8 cellular contexts compared by ENCODE assay signal in the genomic region with DNA sequence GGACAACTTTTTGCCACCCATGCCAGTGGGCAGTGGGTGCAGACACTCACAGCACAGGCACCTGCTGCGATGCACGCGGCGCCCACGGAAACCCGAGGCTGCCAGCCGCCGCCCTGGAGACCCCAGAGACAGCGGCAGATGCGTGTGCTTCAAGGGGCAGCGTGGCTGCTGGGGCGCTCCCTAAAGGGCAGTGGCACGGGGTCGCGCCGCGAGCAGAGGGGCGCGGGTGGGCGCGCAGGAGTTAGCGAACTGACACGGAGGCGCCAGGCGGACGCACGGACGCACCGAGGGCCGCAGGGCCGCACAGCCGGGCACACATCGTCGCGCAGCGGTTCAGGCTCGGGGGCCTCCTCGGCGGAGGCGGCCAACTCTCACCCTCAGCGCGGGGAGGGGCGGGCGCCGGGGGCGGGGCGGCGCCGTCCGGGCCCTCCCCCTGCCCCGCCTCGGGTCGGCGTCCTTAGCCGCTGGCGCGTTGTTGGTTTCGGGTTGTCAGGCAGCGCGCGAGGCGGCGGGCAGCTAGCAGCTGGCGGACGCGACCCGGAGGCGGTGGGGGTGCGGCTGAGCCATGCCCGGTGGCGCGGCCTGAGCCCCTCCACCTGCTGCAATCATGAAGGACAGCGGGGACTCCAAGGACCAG. TPM values are rescaled to one million over a fixed set of nuclear protein-coding genes. Genes with fewer than 3 reads are reported as not detected.
DNase-seq lines count a peak whose midpoint lies in the region; ATAC-seq lines count a peak whose summit lies in the region.

A gene with protein sequence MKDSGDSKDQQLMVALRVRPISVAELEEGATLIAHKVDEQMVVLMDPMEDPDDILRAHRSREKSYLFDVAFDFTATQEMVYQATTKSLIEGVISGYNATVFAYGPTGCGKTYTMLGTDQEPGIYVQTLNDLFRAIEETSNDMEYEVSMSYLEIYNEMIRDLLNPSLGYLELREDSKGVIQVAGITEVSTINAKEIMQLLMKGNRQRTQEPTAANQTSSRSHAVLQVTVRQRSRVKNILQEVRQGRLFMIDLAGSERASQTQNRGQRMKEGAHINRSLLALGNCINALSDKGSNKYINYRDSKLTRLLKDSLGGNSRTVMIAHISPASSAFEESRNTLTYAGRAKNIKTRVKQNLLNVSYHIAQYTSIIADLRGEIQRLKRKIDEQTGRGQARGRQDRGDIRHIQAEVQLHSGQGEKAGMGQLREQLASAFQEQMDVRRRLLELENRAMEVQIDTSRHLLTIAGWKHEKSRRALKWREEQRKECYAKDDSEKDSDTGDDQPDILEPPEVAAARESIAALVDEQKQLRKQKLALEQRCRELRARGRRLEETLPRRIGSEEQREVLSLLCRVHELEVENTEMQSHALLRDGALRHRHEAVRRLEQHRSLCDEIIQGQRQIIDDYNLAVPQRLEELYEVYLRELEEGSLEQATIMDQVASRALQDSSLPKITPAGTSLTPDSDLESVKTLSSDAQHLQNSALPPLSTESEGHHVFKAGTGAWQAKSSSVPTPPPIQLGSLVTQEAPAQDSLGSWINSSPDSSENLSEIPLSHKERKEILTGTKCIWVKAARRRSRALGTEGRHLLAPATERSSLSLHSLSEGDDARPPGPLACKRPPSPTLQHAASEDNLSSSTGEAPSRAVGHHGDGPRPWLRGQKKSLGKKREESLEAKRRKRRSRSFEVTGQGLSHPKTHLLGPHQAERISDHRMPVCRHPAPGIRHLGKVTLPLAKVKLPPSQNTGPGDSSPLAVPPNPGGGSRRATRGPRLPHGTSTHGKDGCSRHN (plus strand): TSS at position 484 of the 637 bp plus-strand sequence. CDS start 124 bp downstream, at position 608.

- DNase-seq in NCI-H2029 (lab: John Stamatoyannopoulos, UW) = peak; percentile 40
- no peak for DNase-seq in NCI-H2029 treated with DMSO at 0.1 percent for 48 hours (lab: John Stamatoyannopoulos, UW)
- DNase-seq in SHP77 (lab: John Stamatoyannopoulos, UW) = peak; percentile 62 to 81
- DNase-seq in left colon = peak; percentile 35 to 60
- DNase-seq in stimulated activated CD4-positive, alpha-beta T cell treated with anti-CD3 and anti-CD28 coated beads, Interleukin-2, amount 100 ng/mL, for 24 hours = peak; percentile 54 to 70
- no peak for DNase-seq in HCEC 1CT

- ATAC-seq in left colon (peak; percentile 86), GM19023 (IDR thresholded peaks at IDR 0.05; ENCODE audit: unreplicated experiment) (no peak)

- intact Hi-C loops in left colon (cut with DNase I, micrococcal nuclease) = no loop called here

- peak within 1 kb of the TSS; percentile 33 for H3K27ac ChIP-seq in angular gyrus (ENCODE audit: low read depth, low read length)

RNA-seq across cellular contexts. Expression of the gene that starts here (rescaled TPM):
- total RNA-seq in left colon = 1 to 10 TPM; 2.1 to 3.5 TPM

Comparison
In these comparisons a context has a peak if more than half of its experiments do, and no peak if none do; other contexts are left out.
1. DNase-seq: peak in NCI-H2029 (single experiment), SHP77 (2 of 2), left colon (2 of 2) and stimulated activated CD4-positive, alpha-beta T cell treated with anti-CD3 and anti-CD28 coated beads, Interleukin-2, amount 100 ng/mL, for 24 hours (2 of 2); none in NCI-H2029 treated with DMSO at 0.1 percent for 48 hours (single experiment) and HCEC 1CT (single experiment).